In the genomic region with DNA sequence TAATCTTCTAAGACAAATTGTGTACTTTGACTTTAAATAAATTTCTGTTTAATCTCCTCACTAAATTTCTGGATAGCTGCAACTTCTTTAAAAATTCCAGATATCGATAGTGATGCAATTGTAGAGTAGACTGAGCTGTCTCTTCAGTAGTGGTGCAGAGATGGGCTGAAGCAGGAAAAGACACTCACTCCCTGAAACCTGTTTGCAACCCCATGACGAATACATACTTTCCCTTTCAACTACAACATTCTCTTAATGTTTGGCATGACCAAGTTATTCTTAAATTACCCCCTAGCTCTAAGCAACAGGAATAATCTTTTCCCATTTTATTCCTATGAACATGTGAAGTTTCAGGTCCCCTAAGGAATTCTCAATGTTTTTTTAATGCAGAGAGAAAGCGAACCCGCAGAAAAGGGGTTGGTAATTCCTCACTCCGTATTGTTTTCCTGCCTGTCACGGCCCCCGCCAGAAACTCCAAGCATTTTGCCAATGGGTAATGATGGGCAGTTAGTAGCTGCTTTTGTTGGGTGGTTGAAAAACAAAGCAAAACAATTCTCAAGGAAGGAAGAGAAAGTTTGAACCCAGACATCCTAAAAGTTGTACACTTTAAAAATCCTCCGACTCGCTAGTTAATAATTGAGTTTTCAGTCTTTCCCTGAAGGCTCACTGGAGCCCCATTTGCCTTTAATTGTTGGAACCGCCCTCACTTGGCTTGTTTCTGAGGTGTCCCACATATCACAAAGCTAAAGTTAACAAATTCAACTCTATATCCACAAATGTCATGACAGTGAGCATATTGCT, we compare ENCODE assay signal across 8 cellular contexts. TPM values are rescaled to one million over a fixed set of nuclear protein-coding genes. Genes with fewer than 3 reads are reported as not detected.
DNase-seq lines count a peak whose midpoint lies in the region; ATAC-seq and TF ChIP-seq lines count a peak whose summit lies in the region.

No MANE protein-coding gene starts in this region.

- H2AFZ ChIP-seq in mammary epithelial cell (ENCODE audit: low read depth, low read length), result no peak overlapping the region

- in situ Hi-C loops in mammary epithelial cell (cut with MboI; ENCODE audit: low sequenced_read_pairs in 2 of 2), result loop anchor here (10.0 to 25.0 kb wide), 3 partner anchors 482 to 664 kb away; no protein-coding TSS in a partner anchor

- H3K27ac ChIP-seq in mammary epithelial cell (ENCODE audit: insufficient read depth, low read depth, low read length) (no peak overlapping the region), upper lobe of right lung (peak overlapping the region; percentile 67)

- dilution Hi-C loops in mammary epithelial cell (cut with HindIII; ENCODE audit: low sequenced_read_pairs), result no loop called here

- H3K36me3 ChIP-seq in mammary epithelial cell (ENCODE audit: insufficient read depth, low read length) (no peaks in the 10 kb centered on the region), upper lobe of right lung (no peaks in the 10 kb centered on the region)

- CTCF ChIA-PET in activated CD4-positive, alpha-beta memory T cell treated with anti-CD3 and anti-CD28 coated beads for 36 hours (lab: Charles Lee), result interaction anchor here (1.0 kb wide), 1 partner anchor 14 kb away, joined by 3 read pairs; no protein-coding TSS in a partner anchor
- CTCF ChIA-PET in activated CD4-positive, alpha-beta memory T cell treated with anti-CD3 and anti-CD28 coated beads, Interleukin-2, amount 10 ng/mL, durations not matched to agents 7 days and 5 days (lab: Charles Lee), result no interaction called here
- CTCF ChIA-PET in mammary epithelial cell (lab: Charles Lee; ENCODE audit: low non-redundant PET), result no interaction called here

- no peak for DNase-seq in activated CD4-positive, alpha-beta memory T cell treated with anti-CD3 and anti-CD28 coated beads for 36 hours
- no peak for DNase-seq in activated CD4-positive, alpha-beta memory T cell treated with anti-CD3 and anti-CD28 coated beads, Interleukin-2, amount 10 ng/mL, durations not matched to agents 7 days and 5 days
- peak; percentile 3 for DNase-seq in mammary epithelial cell
- DNase-seq in lung microvascular endothelial cell (ENCODE audit: low read depth in 2 of 2), result peak; percentile 60 to 68
- DNase-seq in upper lobe of right lung, result no peak
- DNase-seq in NCI-H226, result no peak
- no peak for DNase-seq in SIG-M5 treated with dmso at 0.1 percent for 504 hours (lab: John Stamatoyannopoulos, UW; ENCODE audit: unreplicated experiment)

- peak overlapping the region; percentile 80 for H3K4me2 ChIP-seq in mammary epithelial cell (ENCODE audit: insufficient read depth, low read depth, low read length)

- H3K9me3 Mint-ChIP-seq in activated CD4-positive, alpha-beta memory T cell treated with anti-CD3 and anti-CD28 coated beads for 36 hours, result no peaks in the 10 kb centered on the region
- H3K9me3 Mint-ChIP-seq in activated CD4-positive, alpha-beta memory T cell treated with anti-CD3 and anti-CD28 coated beads, Interleukin-2, amount 10 ng/mL, durations not matched to agents 7 days and 5 days, result no peaks in the 10 kb centered on the region

- H3K79me2 ChIP-seq in mammary epithelial cell (ENCODE audit: insufficient read depth, low read length), result no peaks in the 10 kb centered on the region

- H3K9ac ChIP-seq in mammary epithelial cell (ENCODE audit: insufficient read depth, low read length), result no peak overlapping the region

- peak; percentile 20 for ATAC-seq in upper lobe of right lung
- ATAC-seq in GM21447 (IDR thresholded peaks at IDR 0.05; ENCODE audit: unreplicated experiment), result no peak

- BruUV-seq in mammary epithelial cell (replicated peaks; lab: Mats Ljungman, UMichigan), result no TSS peak

- H3K27me3 ChIP-seq in mammary epithelial cell (ENCODE audit: insufficient read depth, low read length) (peaks cover 23% of the 10 kb centered on the region), upper lobe of right lung (no peaks in the 10 kb centered on the region)

- H3K4me1 ChIP-seq in mammary epithelial cell (ENCODE audit: insufficient read depth, low read length) (peaks cover 14% of the 10 kb centered on the region), upper lobe of right lung (no peaks in the 10 kb centered on the region)

- POLR2A ChIA-PET in activated CD4-positive, alpha-beta memory T cell treated with anti-CD3 and anti-CD28 coated beads for 36 hours (lab: Charles Lee), result no interaction called here
- POLR2A ChIA-PET in activated CD4-positive, alpha-beta memory T cell treated with anti-CD3 and anti-CD28 coated beads, Interleukin-2, amount 10 ng/mL, durations not matched to agents 7 days and 5 days (lab: Charles Lee), result no interaction called here

- peaks cover 37% of the 10 kb centered on the region for H3K27me3 Mint-ChIP-seq in activated CD4-positive, alpha-beta memory T cell treated with anti-CD3 and anti-CD28 coated beads for 36 hours
- peaks cover 31% of the 10 kb centered on the region for H3K27me3 Mint-ChIP-seq in activated CD4-positive, alpha-beta memory T cell treated with anti-CD3 and anti-CD28 coated beads, Interleukin-2, amount 10 ng/mL, durations not matched to agents 7 days and 5 days

- WGBS in mammary epithelial cell (ENCODE audit: low coverage, missing lambda C conversion rate), result 0% methylated on average over 9 of the region's 10 CpGs

- H3K27ac Mint-ChIP-seq in activated CD4-positive, alpha-beta memory T cell treated with anti-CD3 and anti-CD28 coated beads for 36 hours, result no peak overlapping the region
- no peak overlapping the region for H3K27ac Mint-ChIP-seq in activated CD4-positive, alpha-beta memory T cell treated with anti-CD3 and anti-CD28 coated beads, Interleukin-2, amount 10 ng/mL, durations not matched to agents 7 days and 5 days

- no peaks in the 10 kb centered on the region for H3K36me3 Mint-ChIP-seq in activated CD4-positive, alpha-beta memory T cell treated with anti-CD3 and anti-CD28 coated beads for 36 hours
- H3K36me3 Mint-ChIP-seq in activated CD4-positive, alpha-beta memory T cell treated with anti-CD3 and anti-CD28 coated beads, Interleukin-2, amount 10 ng/mL, durations not matched to agents 7 days and 5 days (ENCODE audit: low read depth), result no peaks in the 10 kb centered on the region

- peak overlapping the region in 1 of 3 experiments; percentile 13 for H3K4me3 ChIP-seq in mammary epithelial cell (replicated peaks in 1 of 3; ENCODE audit: insufficient read depth in 1 of 3, low read depth in 2 of 3, low read length in 3 of 3)
- peak overlapping the region; percentile 55 for H3K4me3 ChIP-seq in upper lobe of right lung

- peaks cover 12% of the 10 kb centered on the region for H3K4me1 Mint-ChIP-seq in activated CD4-positive, alpha-beta memory T cell treated with anti-CD3 and anti-CD28 coated beads for 36 hours (ENCODE audit: low read depth)
- peaks cover 9% of the 10 kb centered on the region for H3K4me1 Mint-ChIP-seq in activated CD4-positive, alpha-beta memory T cell treated with anti-CD3 and anti-CD28 coated beads, Interleukin-2, amount 10 ng/mL, durations not matched to agents 7 days and 5 days

- no peaks in the 10 kb centered on the region for H3K9me3 ChIP-seq in mammary epithelial cell (replicated peaks; ENCODE audit: insufficient read depth, low read length)
- H3K9me3 ChIP-seq in upper lobe of right lung, result no peaks in the 10 kb centered on the region

- H4K20me1 ChIP-seq in mammary epithelial cell (ENCODE audit: insufficient read depth, low read length), result no peaks in the 10 kb centered on the region

- TF ChIP-seq CTCF in mammary epithelial cell (conservative IDR thresholded peaks at IDR 0.05 in 1 of 2, IDR thresholded peaks at IDR 0.05 in 1 of 2; ENCODE audit: extremely low read depth in 1 of 2, insufficient read depth in 1 of 2, low read depth in 1 of 2, low read length in 2 of 2) (no peak), upper lobe of right lung (IDR thresholded peaks at IDR 0.05) (no peak)

- intact Hi-C loops in activated CD4-positive, alpha-beta memory T cell treated with anti-CD3 and anti-CD28 coated beads for 36 hours (cut with micrococcal nuclease), result loop anchor here (10.0 kb wide), 1 partner anchor 654 kb away; no protein-coding TSS in a partner anchor
- intact Hi-C loops in mammary epithelial cell (cut with micrococcal nuclease) (loop anchor here (5.0 kb wide), 1 partner anchor 403 kb away; no protein-coding TSS in a partner anchor), upper lobe of right lung (cut with DNase I) (no loop called here)

- peak overlapping the region; percentile 6 for H3K4me3 Mint-ChIP-seq in activated CD4-positive, alpha-beta memory T cell treated with anti-CD3 and anti-CD28 coated beads for 36 hours
- H3K4me3 Mint-ChIP-seq in activated CD4-positive, alpha-beta memory T cell treated with anti-CD3 and anti-CD28 coated beads, Interleukin-2, amount 10 ng/mL, durations not matched to agents 7 days and 5 days, result no peak overlapping the region

RNA-seq across cellular contexts. Expression of a gene that starts 1.2 kb away (rescaled TPM):
- not detected for total RNA-seq in activated CD4-positive, alpha-beta memory T cell treated with anti-CD3 and anti-CD28 coated beads for 36 hours
- not detected for total RNA-seq in activated CD4-positive, alpha-beta memory T cell treated with anti-CD3 and anti-CD28 coated beads, Interleukin-2, amount 10 ng/mL, durations not matched to agents 7 days and 5 days
- total RNA-seq in mammary epithelial cell, result not detected
- polyA plus RNA-seq in mammary epithelial cell, result not detected
- polyA minus RNA-seq in mammary epithelial cell, result not detected
- 16.1 and 17.4 TPM in 2 replicates for total RNA-seq in lung microvascular endothelial cell
- 8.0 TPM for total RNA-seq in upper lobe of right lung

Comparison
In these comparisons a context has a peak if more than half of its experiments do, and no peak if none do; other contexts are left out.
1. DNase-seq: peak in mammary epithelial cell (single experiment) and lung microvascular endothelial cell (2 of 2); none in activated CD4-positive, alpha-beta memory T cell treated with anti-CD3 and anti-CD28 coated beads for 36 hours (single experiment), activated CD4-positive, alpha-beta memory T cell treated with anti-CD3 and anti-CD28 coated beads, Interleukin-2, amount 10 ng/mL, durations not matched to agents 7 days and 5 days (single experiment), upper lobe of right lung (single experiment), NCI-H226 (single experiment) and SIG-M5 treated with dmso at 0.1 percent for 504 hours (single experiment).